Comparison of ENCODE assay signal across 1 cellular context in genomic region chr5:125348936-125349335, GRCh38.
TF ChIP-seq lines count a peak whose summit lies in the region.

No MANE protein-coding gene starts in this region.

TF ChIP-seq in endothelial cell of umbilical vein, 7 proteins besides CTCF, POLR2A, EP300 and RAD21:
- no peak for TF ChIP-seq MAX (IDR thresholded peaks at IDR 0.05; ENCODE audit: insufficient read depth, insufficient read length)
- no peak for TF ChIP-seq MYC (IDR thresholded peaks at IDR 0.05; ENCODE audit: low read depth, low read length)
- no peak for TF ChIP-seq JUN (IDR thresholded peaks at IDR 0.05; ENCODE audit: borderline replicate concordance, insufficient read depth, insufficient read length, low read depth)
- no peak for TF ChIP-seq GATA2 (IDR thresholded peaks at IDR 0.05; ENCODE audit: insufficient read depth, insufficient read length, low read depth, low read length)
- no peak for TF ChIP-seq EZH2 (IDR thresholded peaks at IDR 0.05; ENCODE audit: borderline replicate concordance, low read depth, low read length, severe bottlenecking)
- no peak for TF ChIP-seq FOS (IDR thresholded peaks at IDR 0.05; ENCODE audit: borderline replicate concordance, insufficient read depth, low read length)
- no peak for TF ChIP-seq POLR2AphosphoS5 (IDR thresholded peaks at IDR 0.05; ENCODE audit: insufficient read depth, low read depth, low read length)
TF ChIP-seq in endothelial cell of umbilical vein: peak in this region for 0.
